Comparison of ENCODE assay signal across 19 cellular contexts in genomic region chr10:108275895-108276685, GRCh38.
A peak's percentile ranks its signal among the peaks of the same experiment; 100 is the strongest.
DNase-seq lines count a peak whose midpoint lies in the region; TF ChIP-seq lines count a peak whose summit lies in the region.
"Had no signal": no experiment of that assay in that cellular context is flagged by ENCODE, and none has a peak within 500 bp of the region (broad histone marks: within the 10 kb centered on the region; RNA-seq: fewer than 3 reads in every experiment).

No MANE protein-coding gene starts in this region.

- H3K9me3 ChIP-seq in A673 (ENCODE audit: low read depth, low read length, poor library complexity, severe bottlenecking) (no peaks in the 10 kb centered on the region), SK-N-MC (ENCODE audit: low read depth, low read length) (no peaks in the 10 kb centered on the region)
- H3K9me3 ChIP-seq: Caco-2 had no signal

- DNase-seq in A673 (ENCODE audit: low spot score) (peak; percentile 4), SK-N-MC (ENCODE audit: low read depth, low spot score) (peak; percentile 3), lung microvascular endothelial cell (ENCODE audit: low read depth in 2 of 2) (peak; percentile 1 to 4), islet precursor cell (no peak), COR-L47 (lab: John Stamatoyannopoulos, UW) (no peak), globus pallidus (ENCODE audit: low spot score) (no peak)
- peak; percentile 11 for DNase-seq in Jurkat, Clone E6-1 (ENCODE audit: low read depth, low spot score)
- no peak for DNase-seq in stimulated activated CD4-positive, alpha-beta T cell treated with anti-CD3 and anti-CD28 coated beads, Interleukin-4, amount 100 ng/mL, for 24 hours
- DNase-seq: Caco-2; GF-D8; GOT3; Kasumi-1; NCI-H1105; NCI-H1694; NCI-H2081 treated with DMSO at 0.1 percent for 48 hours; NCI-H446 treated with DMSO at 0.1 percent for 48 hours; NK-92 treated with Interleukin-12 subunit alpha and Interleukin-12 subunit beta, amount 100 ng/mL, for 24 hours; SHP77 had no signal

- no peak overlapping the region for H3K9ac ChIP-seq in SK-N-MC (ENCODE audit: insufficient read length)

- BruUV-seq in A673 (replicated peaks; lab: Mats Ljungman, UMichigan): no TSS peak

- H3K27ac ChIP-seq in A673 (ENCODE audit: low read depth, low read length, poor library complexity, severe bottlenecking): no peak overlapping the region
- H3K27ac ChIP-seq in SK-N-MC: no peak overlapping the region
- H3K27ac ChIP-seq: 22Rv1 had no signal

- H3K27me3 ChIP-seq in A673 (replicated peaks; ENCODE audit: insufficient read depth, low read depth, low read length, poor library complexity): no peaks in the 10 kb centered on the region

- POLR2A ChIA-PET in A673 (lab: Charles Lee; ENCODE audit: low non-redundant PET): no interaction called here

- no peak for TF ChIP-seq CTCF in A673 (conservative IDR thresholded peaks at IDR 0.05; ENCODE audit: low read depth, low read length)

- H3K36me3 ChIP-seq in A673 (ENCODE audit: insufficient read depth, low read length, poor library complexity, severe bottlenecking): no peaks in the 10 kb centered on the region
- no peaks in the 10 kb centered on the region for H3K36me3 ChIP-seq in SK-N-MC (ENCODE audit: insufficient read depth, low read length)

- intact Hi-C loops in A673 (cut with micrococcal nuclease; ENCODE audit: unreplicated experiment): no loop called here

- H3K4me1 ChIP-seq in A673 (ENCODE audit: insufficient read depth, low read length, poor library complexity, severe bottlenecking): no peaks in the 10 kb centered on the region
- H3K4me1 ChIP-seq: Caco-2 had no signal

- H3K4me3 ChIP-seq in A673 (ENCODE audit: low read depth, low read length, poor library complexity, severe bottlenecking) (no peak overlapping the region), SK-N-MC (no peak overlapping the region)
- H3K4me3 ChIP-seq in Jurkat, Clone E6-1 (ENCODE audit: low read length): no peak overlapping the region

- CTCF ChIA-PET in A673 (lab: Charles Lee): no interaction called here

Comparison
In these comparisons a context has a peak if more than half of its experiments do, and no peak if none do; other contexts are left out.
1. DNase-seq: peak in A673 (single experiment), Jurkat, Clone E6-1 (single experiment), SK-N-MC (single experiment) and lung microvascular endothelial cell (2 of 2); none in islet precursor cell (single experiment), COR-L47 (single experiment), stimulated activated CD4-positive, alpha-beta T cell treated with anti-CD3 and anti-CD28 coated beads, Interleukin-4, amount 100 ng/mL, for 24 hours (single experiment) and globus pallidus (single experiment).